ENCODE assay signal across 9 cellular contexts in genomic region chr19:36973844-36974195, GRCh38. TPM values are rescaled to one million over a fixed set of nuclear protein-coding genes. Genes with fewer than 3 reads are reported as not detected.
DNase-seq lines count a peak whose midpoint lies in the region; ATAC-seq and TF ChIP-seq lines count a peak whose summit lies in the region.
"Had no signal": no experiment of that assay in that cellular context is flagged by ENCODE, and none has a peak within 500 bp of the region (broad histone marks: within the 10 kb centered on the region; RNA-seq: fewer than 3 reads in every experiment).

No MANE protein-coding gene starts in this region.

- H3K4me3 ChIP-seq in ascending aorta, result peak overlapping the region; percentile 55 to 76
- H3K4me3 ChIP-seq in left lung, result peak overlapping the region; percentile 55 to 63
- peak overlapping the region; percentile 39 to 73 (median 52) for H3K4me3 ChIP-seq in tibial nerve

- H3K9me3 ChIP-seq in ascending aorta (peaks cover 0 to 12% of the 10 kb centered on the region in 2 donors), left lung (peaks cover 0 to 19% of the 10 kb centered on the region in 2 donors), tibial nerve (peaks cover 0 to 8% (median 0%) of the 10 kb centered on the region in 4 donors)

- CTCF ChIA-PET in activated naive CD4-positive, alpha-beta T cell treated with anti-CD3 and anti-CD28 coated beads, Interleukin-2, amount 10 ng/mL, durations not matched to agents 7 days and 5 days (lab: Charles Lee), result interaction anchor here (1.2 kb wide), 3 partner anchors 27 to 577 kb away, joined by 3 to 4 read pairs (median 3); partner anchors contain the start of gene ZNF345

- intact Hi-C loops in ascending aorta (cut with DNase I) (no loop called here), left lung (cut with DNase I) (loop anchor here in 1 of 2 donors (10.0 kb wide), 1 partner anchor 201 kb away; the partner anchor contains the start of gene ZNF585A), head of caudate nucleus (cut with DNase I) (loop anchor here (5.0 kb wide), 1 partner anchor 398 kb away; the partner anchor contains the start of gene ZNF527)

- H3K27me3 Mint-ChIP-seq in activated naive CD4-positive, alpha-beta T cell treated with anti-CD3 and anti-CD28 coated beads, Interleukin-2, amount 10 ng/mL, durations not matched to agents 7 days and 5 days, result no peaks in the 10 kb centered on the region

- H3K4me3 Mint-ChIP-seq in activated naive CD4-positive, alpha-beta T cell treated with anti-CD3 and anti-CD28 coated beads, Interleukin-2, amount 10 ng/mL, durations not matched to agents 7 days and 5 days, result peak overlapping the region; percentile 79

- H3K4me1 Mint-ChIP-seq in activated naive CD4-positive, alpha-beta T cell treated with anti-CD3 and anti-CD28 coated beads, Interleukin-2, amount 10 ng/mL, durations not matched to agents 7 days and 5 days, result peaks cover 14% of the 10 kb centered on the region

- H3K27ac ChIP-seq in ascending aorta (peak overlapping the region in 1 of 2 donors; percentile 73), left lung (peak overlapping the region; percentile 54 to 79), tibial nerve (peak overlapping the region in 2 of 4 donors; percentile 60 to 61)

- H3K36me3 ChIP-seq in ascending aorta (peaks cover 0 to 28% of the 10 kb centered on the region in 2 donors), left lung (peaks cover 0 to 18% of the 10 kb centered on the region in 2 donors), tibial nerve (peaks cover 0 to 58% (median 0%) of the 10 kb centered on the region in 3 donors)

- TF ChIP-seq EP300 in tibial nerve (IDR thresholded peaks at IDR 0.05), result no peak

- peaks cover 24% of the 10 kb centered on the region for H3K9me3 Mint-ChIP-seq in activated naive CD4-positive, alpha-beta T cell treated with anti-CD3 and anti-CD28 coated beads, Interleukin-2, amount 10 ng/mL, durations not matched to agents 7 days and 5 days

- H3K27me3 ChIP-seq in ascending aorta (no peaks in the 10 kb centered on the region), left lung (no peaks in the 10 kb centered on the region), tibial nerve (no peaks in the 10 kb centered on the region)

- TF ChIP-seq POLR2A in tibial nerve (IDR thresholded peaks at IDR 0.05), result no peak

- peak overlapping the region; percentile 90 for H3K27ac Mint-ChIP-seq in activated naive CD4-positive, alpha-beta T cell treated with anti-CD3 and anti-CD28 coated beads, Interleukin-2, amount 10 ng/mL, durations not matched to agents 7 days and 5 days

- H3K4me1 ChIP-seq in ascending aorta, result peaks cover 0 to 5% of the 10 kb centered on the region in 2 donors
- H3K4me1 ChIP-seq in left lung, result peaks cover 0 to 16% of the 10 kb centered on the region in 2 donors
- H3K4me1 ChIP-seq in tibial nerve, result peaks cover 0 to 17% (median 2%) of the 10 kb centered on the region in 4 donors

- TF ChIP-seq CTCF in ascending aorta (IDR thresholded peaks at IDR 0.05) (no peak), left lung (IDR thresholded peaks at IDR 0.05) (no peak), tibial nerve (IDR thresholded peaks at IDR 0.05) (no peak)

- WGBS in tibial nerve, 2 donors, result 34 to 42% methylated on average over 6 of the region's 6 CpGs

- peaks cover 19% of the 10 kb centered on the region for H3K36me3 Mint-ChIP-seq in activated naive CD4-positive, alpha-beta T cell treated with anti-CD3 and anti-CD28 coated beads, Interleukin-2, amount 10 ng/mL, durations not matched to agents 7 days and 5 days

- peak; percentile 2 for ATAC-seq in left lung

- DNase-seq in activated naive CD4-positive, alpha-beta T cell treated with anti-CD3 and anti-CD28 coated beads, Interleukin-2, amount 10 ng/mL, durations not matched to agents 7 days and 5 days, result no peak
- DNase-seq in activated naive CD4-positive, alpha-beta T cell (lab: John Stamatoyannopoulos, UW), result no peak
- no peak for DNase-seq in ascending aorta (ENCODE audit: low spot score in 2 of 2)
- DNase-seq in left lung, result no peak
- DNase-seq in tibial nerve (ENCODE audit: low spot score in 2 of 2), result no peak
- DNase-seq in activated effector memory CD4-positive, alpha-beta T cell treated with anti-CD3 and anti-CD28 coated beads, Interleukin-2, amount 50 U/mL, for 16 hours, result no peak
- no peak for DNase-seq in head of caudate nucleus
- no peak for DNase-seq in NCI-H524 (lab: John Stamatoyannopoulos, UW)
- DNase-seq: NCI-H2081 had no signal

RNA-seq across cellular contexts. Expression of gene ZNF568, which starts 57.7 kb away (rescaled TPM):
- total RNA-seq in ascending aorta (2.4 TPM), left lung (1 to 10 TPM; 7.1 to 9.3 TPM), tibial nerve (10 to 100 TPM in 3 of 4 donors, 1 to 10 TPM in 1; 8.7 to 23.7 (median 12.6) TPM)

RNA-seq across cellular contexts. Expression of gene ZNF829, which starts 57.7 kb away (rescaled TPM):
- 1.2 TPM for total RNA-seq in ascending aorta
- total RNA-seq in left lung, result 1 to 10 TPM; 2.4 to 2.9 TPM
- 1 to 10 TPM; 3.3 to 6.5 (median 4.1) TPM for total RNA-seq in tibial nerve
